ENCODE assay signal across 1 cellular context in genomic region chr7:141737836-141738591, GRCh38.
TF ChIP-seq lines count a peak whose summit lies in the region.

TSS of gene SSBP1 (plus strand) at chr7:141738358. CDS start at chr7:141739167, 809 bp downstream.

TF ChIP-seq in K562, 482 proteins besides CTCF, POLR2A, EP300 and RAD21 (continued from another document and continues in another):
- TF ChIP-seq RREB1 (CRISPR knock-in tag; IDR thresholded peaks at IDR 0.05) (peak; percentile 78; the same call in 1 of the 2 replicates), ZNF778 (CRISPR knock-in tag; IDR thresholded peaks at IDR 0.05) (no peak), HNRNPH1 (optimal IDR thresholded peaks at IDR 0.05; ENCODE audit: low read depth, low read length) (no peak), ZNF780A (CRISPR knock-in tag; IDR thresholded peaks at IDR 0.05) (no peak), KAT2B (IDR thresholded peaks at IDR 0.05; ENCODE audit: low read depth, low read length) (peak; percentile 59), RBM39 (optimal IDR thresholded peaks at IDR 0.05; ENCODE audit: low read depth, low read length) (peak; percentile 87), SMAD1 (IDR thresholded peaks at IDR 0.05; ENCODE audit: low read depth, low read length, partially characterized antibody) (peak; percentile 84), TCFL5 (CRISPR knock-in tag; conservative IDR thresholded peaks at IDR 0.05) (no peak), ARHGAP35 (IDR thresholded peaks at IDR 0.05; ENCODE audit: partially characterized antibody) (no peak), ZKSCAN3 (CRISPR knock-in tag; IDR thresholded peaks at IDR 0.05) (no peak), UBTF (IDR thresholded peaks at IDR 0.05; ENCODE audit: borderline replicate concordance in 1 of 2, low read depth in 2 of 2, low read length in 2 of 2) (peak; percentile 94 to 97), PRDM10 (IDR thresholded peaks at IDR 0.05; ENCODE audit: partially characterized antibody) (peak; percentile 88), ZBTB26 (CRISPR knock-in tag; IDR thresholded peaks at IDR 0.05) (peak; percentile 96), CBFA2T3 (IDR thresholded peaks at IDR 0.05) (peak; percentile 22; the same call in 1 of the 2 replicates), MYC (IDR thresholded peaks at IDR 0.05; ENCODE audit: low read depth, low read length) (peak; percentile 99), MYC (CRISPR knock-in tag; IDR thresholded peaks at IDR 0.05; ENCODE audit: borderline replicate concordance, low read depth) (peak; percentile 98), RAD51 (IDR thresholded peaks at IDR 0.05; ENCODE audit: borderline replicate concordance, low read depth) (peak; percentile 47; the same call in 1 of the 2 replicates), KDM2B (CRISPR knock-in tag; IDR thresholded peaks at IDR 0.05) (peak; percentile 72; the same call in 1 of the 2 replicates), CSDE1 (IDR thresholded peaks at IDR 0.05) (no peak), HMG20A (CRISPR knock-in tag; conservative IDR thresholded peaks at IDR 0.05) (0 out of 2 replicates have a peak, but pooled peaks have one; percentile 56), KDM4B (IDR thresholded peaks at IDR 0.05; ENCODE audit: borderline replicate concordance in 2 of 2, low read depth in 1 of 2) (peak in 1 of 2 experiments; percentile 98; a peak in 2 of 4 replicates), NFE2 (IDR thresholded peaks at IDR 0.05; ENCODE audit: low read depth) (peak; percentile 43; the same call in 1 of the 2 replicates), CUX1 (CRISPR knock-in tag; IDR thresholded peaks at IDR 0.05) (0 out of 2 replicates have a peak, but pooled peaks have one; percentile 33), ZBTB12 (CRISPR knock-in tag; IDR thresholded peaks at IDR 0.05) (peak; percentile 87), PHF20 (IDR thresholded peaks at IDR 0.05; ENCODE audit: partially characterized antibody) (peak; percentile 100), TCF7 (IDR thresholded peaks at IDR 0.05; ENCODE audit: borderline replicate concordance) (peak; percentile 91), CAMTA2 (CRISPR knock-in tag; conservative IDR thresholded peaks at IDR 0.05) (peak; percentile 87; the same call in 1 of the 2 replicates), ZNF584 (CRISPR knock-in tag; IDR thresholded peaks at IDR 0.05; ENCODE audit: low read depth) (peak; percentile 67; the same call in 1 of the 2 replicates), ARID3B (CRISPR knock-in tag; IDR thresholded peaks at IDR 0.05; ENCODE audit: borderline replicate concordance) (peak; percentile 96), E2F6 (IDR thresholded peaks at IDR 0.05; ENCODE audit: borderline replicate concordance in 1 of 2, extremely low read depth in 1 of 2, insufficient read depth in 1 of 2, insufficient read length in 1 of 2, low read depth in 1 of 2, low read length in 1 of 2, poor library complexity in 1 of 2, severe bottlenecking in 1 of 2) (peak in 1 of 2 experiments; percentile 15)
